8 cellular contexts compared by ENCODE assay signal in the genomic region with DNA sequence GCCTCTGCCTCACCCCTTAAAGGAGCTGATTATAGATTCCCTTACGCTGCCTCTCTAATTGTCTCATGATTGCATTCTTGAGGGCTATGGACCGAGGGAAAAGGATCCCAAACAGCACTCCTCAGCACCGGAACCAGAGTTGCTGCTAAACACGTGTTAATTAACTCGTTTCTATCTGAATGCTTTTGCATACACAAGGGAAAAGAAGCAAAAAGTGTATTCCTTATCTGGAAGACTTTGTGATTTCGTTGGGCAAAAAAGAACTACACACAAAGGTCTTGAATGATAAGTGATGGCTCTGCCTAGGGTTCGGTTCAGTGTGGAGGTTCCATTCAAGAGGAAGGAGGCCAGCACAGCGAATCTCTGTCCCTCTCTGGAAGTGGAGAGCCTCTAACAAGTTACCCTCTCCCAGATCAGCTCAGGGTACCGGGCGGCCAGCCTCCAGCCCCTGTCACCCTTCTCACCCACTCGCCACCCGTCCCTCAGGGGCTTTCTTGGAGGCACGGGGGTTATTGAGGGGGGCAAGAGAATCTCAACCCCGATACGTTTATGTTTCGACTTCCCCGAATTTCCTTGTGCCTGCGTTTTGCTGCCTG. TPM values are rescaled to one million over a fixed set of nuclear protein-coding genes. Genes with fewer than 3 reads are reported as not detected.
DNase-seq lines count a peak whose midpoint lies in the region; ATAC-seq lines count a peak whose summit lies in the region.

No MANE protein-coding gene starts in this region.

- H3K9me3 Mint-ChIP-seq in stimulated activated effector memory CD8-positive, alpha-beta T cell treated with anti-CD3 and anti-CD28 coated beads, Interleukin-12 subunit alpha, Interleukin-12 subunit beta, amount 100 ng/mL, for 72 hours = no peaks in the 10 kb centered on the region

- peak overlapping the region; percentile 91 for H3K27ac Mint-ChIP-seq in stimulated activated effector memory CD8-positive, alpha-beta T cell treated with anti-CD3 and anti-CD28 coated beads, Interleukin-12 subunit alpha, Interleukin-12 subunit beta, amount 100 ng/mL, for 72 hours

- H3K4me3 Mint-ChIP-seq in stimulated activated effector memory CD8-positive, alpha-beta T cell treated with anti-CD3 and anti-CD28 coated beads, Interleukin-12 subunit alpha, Interleukin-12 subunit beta, amount 100 ng/mL, for 72 hours = peak overlapping the region; percentile 93

- peak overlapping the region; percentile 63 for H3K27ac ChIP-seq in adipose tissue (ENCODE audit: low read depth, low read length)

- peaks cover 21% of the 10 kb centered on the region for H3K36me3 Mint-ChIP-seq in stimulated activated effector memory CD8-positive, alpha-beta T cell treated with anti-CD3 and anti-CD28 coated beads, Interleukin-12 subunit alpha, Interleukin-12 subunit beta, amount 100 ng/mL, for 72 hours

- H3K4me1 Mint-ChIP-seq in stimulated activated effector memory CD8-positive, alpha-beta T cell treated with anti-CD3 and anti-CD28 coated beads, Interleukin-12 subunit alpha, Interleukin-12 subunit beta, amount 100 ng/mL, for 72 hours = peaks cover 41% of the 10 kb centered on the region

- 4 to 6% (median 6%) methylated on average over 18 of the region's 18 CpGs for WGBS in adipose tissue, 3 donors

- DNase-seq in DMS79 (lab: John Stamatoyannopoulos, UW) = peak; percentile 51
- no peak for DNase-seq in Jurkat, Clone E6-1 (ENCODE audit: low read depth, low spot score)
- DNase-seq in iris pigment epithelial cell (ENCODE audit: low read depth) = peak; percentile 50
- no peak for DNase-seq in stimulated activated effector memory CD8-positive, alpha-beta T cell treated with anti-CD3 and anti-CD28 coated beads, Interleukin-12 subunit alpha, Interleukin-12 subunit beta, amount 100 ng/mL, for 72 hours (ENCODE audit: low spot score in 2 of 2)
- no peak for DNase-seq in effector CD4-positive, alpha-beta T cell
- no peak for DNase-seq in stimulated activated CD4-positive, alpha-beta T cell treated with anti-CD3 and anti-CD28 coated beads, Interleukin-15, amount 100 ng/mL, for 24 hours

- H3K4me3 ChIP-seq in Jurkat, Clone E6-1 (ENCODE audit: low read length) = peak overlapping the region; percentile 91

- ATAC-seq in stimulated activated effector memory CD8-positive, alpha-beta T cell treated with anti-CD3 and anti-CD28 coated beads, Interleukin-12 subunit alpha, Interleukin-12 subunit beta, amount 100 ng/mL, for 72 hours = no peak
- no peak for ATAC-seq in GM21717 (IDR thresholded peaks at IDR 0.05; ENCODE audit: unreplicated experiment)

RNA-seq across cellular contexts. Expression of gene SLC4A2, which starts 0.5 kb away (rescaled TPM):
- polyA plus RNA-seq in Jurkat, Clone E6-1 (2012; ENCODE audit: insufficient read depth, insufficient read length) = 71.3 TPM
- polyA plus RNA-seq in adipose tissue = 10 to 100 TPM; 63.7 to 73.3 (median 64.8) TPM

RNA-seq across cellular contexts. Expression of gene CDK5, which starts 1.2 kb away (rescaled TPM):
- 78.3 TPM for polyA plus RNA-seq in Jurkat, Clone E6-1 (2012; ENCODE audit: insufficient read depth, insufficient read length)
- 1 to 10 TPM; 5.9 to 9.1 (median 7.8) TPM for polyA plus RNA-seq in adipose tissue

RNA-seq across cellular contexts. Expression of gene ASIC3, which starts 10.5 kb away (rescaled TPM):
- 7.9 TPM for polyA plus RNA-seq in Jurkat, Clone E6-1 (2012; ENCODE audit: insufficient read depth, insufficient read length)
- 1 to 10 TPM; 1.3 to 7.6 (median 2.8) TPM for polyA plus RNA-seq in adipose tissue

RNA-seq across cellular contexts. Expression of gene FASTK, which starts 21.7 kb away (rescaled TPM):
- polyA plus RNA-seq in Jurkat, Clone E6-1 (2012; ENCODE audit: insufficient read depth, insufficient read length) = 34.5 TPM
- polyA plus RNA-seq in adipose tissue = 100 to 1,000 TPM in 1 of 3 donors, 10 to 100 TPM in 2; 53.0 to 104 (median 91.8) TPM

RNA-seq across cellular contexts. Expression of gene TMUB1, which starts 24.4 kb away (rescaled TPM):
- polyA plus RNA-seq in Jurkat, Clone E6-1 (2012; ENCODE audit: insufficient read depth, insufficient read length) = 24.7 TPM
- polyA plus RNA-seq in adipose tissue = 10 to 100 TPM; 33.3 to 56.8 (median 44.0) TPM

Comparison
In these comparisons a context has a peak if more than half of its experiments do, and no peak if none do; other contexts are left out.
1. DNase-seq: peak in DMS79 (single experiment) and iris pigment epithelial cell (single experiment); none in Jurkat, Clone E6-1 (single experiment), stimulated activated effector memory CD8-positive, alpha-beta T cell treated with anti-CD3 and anti-CD28 coated beads, Interleukin-12 subunit alpha, Interleukin-12 subunit beta, amount 100 ng/mL, for 72 hours (0 of 2), effector CD4-positive, alpha-beta T cell (single experiment) and stimulated activated CD4-positive, alpha-beta T cell treated with anti-CD3 and anti-CD28 coated beads, Interleukin-15, amount 100 ng/mL, for 24 hours (single experiment).